ENCODE assay signal across 17 cellular contexts in the genomic region with DNA sequence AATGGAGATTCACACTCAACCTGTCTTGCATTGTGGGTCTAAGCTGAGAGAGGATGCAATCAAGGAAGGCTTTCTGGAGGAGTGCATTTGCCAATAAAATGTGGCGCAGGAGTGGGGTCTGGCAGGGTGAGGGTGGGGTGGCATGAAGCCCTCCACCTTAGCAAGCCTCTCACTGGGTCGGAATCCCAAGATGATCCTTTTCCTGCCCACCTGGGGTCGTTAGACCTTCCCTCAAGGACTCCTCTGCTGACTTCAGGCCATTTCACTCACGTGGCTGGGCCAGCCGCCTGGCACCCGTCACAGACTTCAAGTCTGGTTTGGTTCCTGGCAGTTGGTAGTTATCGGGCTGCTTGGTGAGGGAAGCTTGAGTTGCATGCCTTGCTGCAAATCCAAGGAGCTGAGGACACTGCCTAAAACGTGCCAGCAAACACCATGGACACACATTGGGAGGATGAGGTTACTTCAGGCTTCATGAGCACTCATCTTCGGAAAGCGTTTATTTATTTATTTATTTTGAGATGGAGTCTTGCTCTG. TPM values are rescaled to one million over a fixed set of nuclear protein-coding genes. Genes with fewer than 3 reads are reported as not detected.
DNase-seq lines count a peak whose midpoint lies in the region; ATAC-seq and TF ChIP-seq lines count a peak whose summit lies in the region.
"Had no signal": no experiment of that assay in that cellular context is flagged by ENCODE, and none has a peak within 500 bp of the region (broad histone marks: within the 10 kb centered on the region; RNA-seq: fewer than 3 reads in every experiment).

No MANE protein-coding gene starts in this region.

- H3K79me2 ChIP-seq in parathyroid adenoma: peaks cover 40% of the 10 kb centered on the region

- H4K20me1 ChIP-seq in IMR-90 (ENCODE audit: insufficient read depth, low read length): peaks cover 37% of the 10 kb centered on the region

- H3K27me3 ChIP-seq in IMR-90 (ENCODE audit: control insufficient read depth, insufficient read depth, low read length) (no peaks in the 10 kb centered on the region), parathyroid adenoma (ENCODE audit: control insufficient read depth, insufficient read depth, low read length) (no peaks in the 10 kb centered on the region)
- H3K27me3 ChIP-seq: stomach had no signal

- POLR2A ChIA-PET in activated CD4-positive, alpha-beta T cell treated with anti-CD3 and anti-CD28 coated beads, Interleukin-2, amount 10 ng/mL, durations not matched to agents 7 days and 5 days (lab: Charles Lee): no interaction called here
- POLR2A ChIA-PET in IMR-90 (lab: Charles Lee; ENCODE audit: unreplicated experiment): interaction anchor here (0.6 kb wide), 1 partner anchor 436 kb away, joined by 3 read pairs; no protein-coding TSS in a partner anchor

- no peak overlapping the region for H2BK120ac ChIP-seq in IMR-90 (ENCODE audit: low read depth, low read length)

- TF ChIP-seq CTCF in IMR-90 (conservative IDR thresholded peaks at IDR 0.05; ENCODE audit: low read depth, low read length) (no peak), parathyroid adenoma (IDR thresholded peaks at IDR 0.05) (no peak)

- no peak overlapping the region for H3K56ac ChIP-seq in IMR-90 (ENCODE audit: extremely low read depth, insufficient read depth, low read length)

- no peak overlapping the region for H3K18ac ChIP-seq in IMR-90 (ENCODE audit: low read depth, low read length)

- no peak overlapping the region for H2BK15ac ChIP-seq in IMR-90 (ENCODE audit: low read depth, low read length)

- H2AK9ac ChIP-seq in IMR-90 (replicated peaks; ENCODE audit: low read depth, low read length, poor library complexity): peak overlapping the region; percentile 47

- peak overlapping the region; percentile 95 for H3K4me3 Mint-ChIP-seq in activated CD4-positive, alpha-beta T cell treated with anti-CD3 and anti-CD28 coated beads, Interleukin-2, amount 10 ng/mL, durations not matched to agents 7 days and 5 days
- H3K4me3 Mint-ChIP-seq in activated naive CD8-positive, alpha-beta T cell treated with anti-CD3 and anti-CD28 coated beads for 36 hours: peak overlapping the region; percentile 89

- H3K4me2 ChIP-seq in IMR-90 (ENCODE audit: low read depth, low read length) (peak overlapping the region; percentile 50; the same call in 1 of the 2 replicates), parathyroid adenoma (ENCODE audit: low read length) (peak overlapping the region; percentile 87)

- H3K9me3 ChIP-seq in IMR-90 (ENCODE audit: control insufficient read depth, insufficient read depth, low read length): no peaks in the 10 kb centered on the region
- no peaks in the 10 kb centered on the region for H3K9me3 ChIP-seq in parathyroid adenoma (ENCODE audit: control insufficient read depth, low read length)
- H3K9me3 ChIP-seq: stomach had no signal

- dilution Hi-C loops in IMR-90 (cut with HindIII; ENCODE audit: low sequenced_read_pairs, unreplicated experiment): no loop called here

- peaks cover 61% of the 10 kb centered on the region for H3K4me1 Mint-ChIP-seq in activated CD4-positive, alpha-beta T cell treated with anti-CD3 and anti-CD28 coated beads, Interleukin-2, amount 10 ng/mL, durations not matched to agents 7 days and 5 days
- H3K4me1 Mint-ChIP-seq in activated naive CD8-positive, alpha-beta T cell treated with anti-CD3 and anti-CD28 coated beads for 36 hours: peaks cover 47% of the 10 kb centered on the region

- no peak overlapping the region for H4K8ac ChIP-seq in IMR-90 (ENCODE audit: low read depth in 2 of 2, low read length in 2 of 2)

- no peak overlapping the region for H3K4ac ChIP-seq in IMR-90 (ENCODE audit: low read depth, low read length)

- H3K9me1 ChIP-seq in IMR-90 (ENCODE audit: insufficient read depth, low read length): peaks cover 30% of the 10 kb centered on the region

- H3K79me1 ChIP-seq in IMR-90 (ENCODE audit: low read depth in 1 of 2, low read length in 2 of 2): peaks cover 31 to 62% of the 10 kb centered on the region in 2 experiments

- no peak overlapping the region for H3K4me3 ChIP-seq in IMR-90 (ENCODE audit: insufficient read depth, low read depth, low read length)
- peak overlapping the region; percentile 94 for H3K4me3 ChIP-seq in parathyroid adenoma (ENCODE audit: low read depth, low read length)

- H3K27me3 Mint-ChIP-seq in activated CD4-positive, alpha-beta T cell treated with anti-CD3 and anti-CD28 coated beads, Interleukin-2, amount 10 ng/mL, durations not matched to agents 7 days and 5 days: no peaks in the 10 kb centered on the region
- no peaks in the 10 kb centered on the region for H3K27me3 Mint-ChIP-seq in activated naive CD8-positive, alpha-beta T cell treated with anti-CD3 and anti-CD28 coated beads for 36 hours

- no peak for DNase-seq in activated CD4-positive, alpha-beta T cell treated with anti-CD3 and anti-CD28 coated beads, Interleukin-2, amount 10 ng/mL, durations not matched to agents 7 days and 5 days
- DNase-seq in activated CD4-positive, alpha-beta T cell treated with anti-CD3 and anti-CD28 coated beads, Interleukin-2, amount 50 U/mL, for 48 hours: no peak
- no peak for DNase-seq in IMR-90
- DNase-seq in activated naive CD8-positive, alpha-beta T cell treated with anti-CD3 and anti-CD28 coated beads for 36 hours: no peak
- no peak for DNase-seq in stimulated activated CD4-positive, alpha-beta T cell treated with anti-CD3 and anti-CD28 coated beads, Interleukin-12 subunit alpha, Interleukin-12 subunit beta, amount 100 ng/mL, for 4 hours
- DNase-seq: ACHN; activated CD4-positive, CD25-positive, alpha-beta regulatory T cell treated with anti-CD3 and anti-CD28 coated beads, Interleukin-2, amount 50 U/mL, for 72 hours; caudate nucleus; KG1; NCI-H1694; NCI-H446 treated with DMSO at 0.1 percent for 48 hours; PC-9; stomach had no signal

- H3K4me1 ChIP-seq in IMR-90 (ENCODE audit: control insufficient read depth, insufficient read depth, low read length): peaks cover 15% of the 10 kb centered on the region
- H3K4me1 ChIP-seq in parathyroid adenoma: peaks cover 14% of the 10 kb centered on the region

- H2BK5ac ChIP-seq in IMR-90 (ENCODE audit: low read depth, low read length, poor library complexity, severe bottlenecking): no peak overlapping the region

- H2BK20ac ChIP-seq in IMR-90 (ENCODE audit: low read depth, low read length): no peak overlapping the region

- no peak overlapping the region for H3K23ac ChIP-seq in IMR-90 (ENCODE audit: low read depth, low read length)

- H3K14ac ChIP-seq in IMR-90 (replicated peaks; ENCODE audit: low read depth, low read length): no peak overlapping the region

- H3K9ac ChIP-seq in IMR-90 (ENCODE audit: low read depth, low read length) (no peak overlapping the region), parathyroid adenoma (no peak overlapping the region)

- ATAC-seq in IMR-90 (ENCODE audit: low read depth): no peak
- ATAC-seq in GM18907 (IDR thresholded peaks at IDR 0.05; ENCODE audit: unreplicated experiment): no peak
- no peak for ATAC-seq in HG02798 (IDR thresholded peaks at IDR 0.05; ENCODE audit: poor library complexity, unreplicated experiment)

- H4K91ac ChIP-seq in IMR-90 (ENCODE audit: insufficient read depth, low read depth, low read length): no peak overlapping the region

- BruUV-seq in IMR-90 (replicated peaks; lab: Mats Ljungman, UMichigan): no TSS peak

- TF ChIP-seq RAD21 in IMR-90 (IDR thresholded peaks at IDR 0.05; ENCODE audit: low read length): no peak

- in situ Hi-C loops in IMR-90 (cut with MboI; ENCODE audit: low sequenced_read_pairs): no loop called here

- H2AFZ ChIP-seq in IMR-90 (replicated peaks; ENCODE audit: low read length, poor library complexity): no peak overlapping the region
- H2AFZ ChIP-seq in parathyroid adenoma: no peak overlapping the region
- H2AFZ ChIP-seq: PC-9 had no signal

- no peaks in the 10 kb centered on the region for H3K9me3 Mint-ChIP-seq in activated CD4-positive, alpha-beta T cell treated with anti-CD3 and anti-CD28 coated beads, Interleukin-2, amount 10 ng/mL, durations not matched to agents 7 days and 5 days
- no peaks in the 10 kb centered on the region for H3K9me3 Mint-ChIP-seq in activated naive CD8-positive, alpha-beta T cell treated with anti-CD3 and anti-CD28 coated beads for 36 hours
- H3K9me3 Mint-ChIP-seq: immature natural killer cell had no signal

- H4K5ac ChIP-seq in IMR-90 (ENCODE audit: low read depth, low read length): no peak overlapping the region

- 100% methylated on average over 2 of the region's 10 CpGs; no CpG with 5 or more reads in 1 of the 2 experiments for WGBS in IMR-90 (ENCODE audit: extremely low coverage in 2 of 2, insufficient read length in 1 of 2), 2 experiments

- H3K27ac ChIP-seq in IMR-90 (ENCODE audit: insufficient read depth, low read length) (no peak overlapping the region), parathyroid adenoma (no peak overlapping the region)
- H3K27ac ChIP-seq: PC-9 had no signal

- H3K36me3 ChIP-seq in IMR-90 (ENCODE audit: control insufficient read depth, insufficient read depth, low read length): peaks cover 42% of the 10 kb centered on the region
- no peaks in the 10 kb centered on the region for H3K36me3 ChIP-seq in parathyroid adenoma (ENCODE audit: control insufficient read depth, insufficient read depth, low read length)

- no peak for TF ChIP-seq POLR2A in IMR-90 (IDR thresholded peaks at IDR 0.05; ENCODE audit: low read depth, low read length)

- CTCF ChIA-PET in activated CD4-positive, alpha-beta T cell treated with anti-CD3 and anti-CD28 coated beads, Interleukin-2, amount 10 ng/mL, durations not matched to agents 7 days and 5 days (lab: Charles Lee): interaction anchor here (0.5 kb wide), 1 partner anchor 38 kb away, joined by 4 read pairs; no protein-coding TSS in a partner anchor
- CTCF ChIA-PET in IMR-90 (lab: Yijun Ruan, JAX): no interaction called here

- peaks cover 52% of the 10 kb centered on the region for H3K36me3 Mint-ChIP-seq in activated CD4-positive, alpha-beta T cell treated with anti-CD3 and anti-CD28 coated beads, Interleukin-2, amount 10 ng/mL, durations not matched to agents 7 days and 5 days (ENCODE audit: low read depth)
- peaks cover 57% of the 10 kb centered on the region for H3K36me3 Mint-ChIP-seq in activated naive CD8-positive, alpha-beta T cell treated with anti-CD3 and anti-CD28 coated beads for 36 hours

- H2AK5ac ChIP-seq in IMR-90 (ENCODE audit: low read depth, low read length): no peak overlapping the region

- intact Hi-C loops in IMR-90 (cut with micrococcal nuclease): loop anchor here (5.0 kb wide), 1 partner anchor 35 kb away; a partner anchor contains a TSS

- H3K27ac Mint-ChIP-seq in activated CD4-positive, alpha-beta T cell treated with anti-CD3 and anti-CD28 coated beads, Interleukin-2, amount 10 ng/mL, durations not matched to agents 7 days and 5 days: peak overlapping the region; percentile 89
- H3K27ac Mint-ChIP-seq in activated naive CD8-positive, alpha-beta T cell treated with anti-CD3 and anti-CD28 coated beads for 36 hours: no peak overlapping the region

RNA-seq across cellular contexts. Expression of a gene that starts 2.5 kb away (rescaled TPM):
- 100 to 1,000 TPM; 404 to 442 TPM for total RNA-seq in activated CD4-positive, alpha-beta T cell treated with anti-CD3 and anti-CD28 coated beads, Interleukin-2, amount 10 ng/mL, durations not matched to agents 7 days and 5 days
- 142 and 147 TPM in 2 replicates for total RNA-seq in IMR-90 (2012; rRNA removed)
- polyA plus RNA-seq in IMR-90 (2012; rRNA removed): 239 and 245 TPM in 2 replicates
- 215 and 276 TPM in 2 replicates for polyA plus RNA-seq in IMR-90 (2012; cell fraction: cytosol; rRNA removed)
- 155 and 257 TPM in 2 replicates for polyA plus RNA-seq in IMR-90 (2012; cell fraction: nucleus; rRNA removed; ENCODE audit: low replicate concordance)
- total RNA-seq in activated naive CD8-positive, alpha-beta T cell treated with anti-CD3 and anti-CD28 coated beads for 36 hours: 100 to 1,000 TPM; 698 to 708 TPM

RNA-seq across cellular contexts. Expression of a gene that starts 36.7 kb away (rescaled TPM):
- total RNA-seq in activated CD4-positive, alpha-beta T cell treated with anti-CD3 and anti-CD28 coated beads, Interleukin-2, amount 10 ng/mL, durations not matched to agents 7 days and 5 days: 10 to 100 TPM in 1 of 2 experiments, 1 to 10 TPM in 1; 9.4 to 13.4 TPM
- 10.6 and 12.2 TPM in 2 replicates for total RNA-seq in IMR-90 (2012; rRNA removed)
- 12.1 and 13.0 TPM in 2 replicates for polyA plus RNA-seq in IMR-90 (2012; rRNA removed)
- 11.7 and 13.0 TPM in 2 replicates for polyA plus RNA-seq in IMR-90 (2012; cell fraction: cytosol; rRNA removed)
- polyA plus RNA-seq in IMR-90 (2012; cell fraction: nucleus; rRNA removed; ENCODE audit: low replicate concordance): 6.2 and 6.9 TPM in 2 replicates
- total RNA-seq in activated naive CD8-positive, alpha-beta T cell treated with anti-CD3 and anti-CD28 coated beads for 36 hours: 10 to 100 TPM; 42.0 to 43.7 TPM
